36 cellular contexts compared by ENCODE assay signal in the genomic region with DNA sequence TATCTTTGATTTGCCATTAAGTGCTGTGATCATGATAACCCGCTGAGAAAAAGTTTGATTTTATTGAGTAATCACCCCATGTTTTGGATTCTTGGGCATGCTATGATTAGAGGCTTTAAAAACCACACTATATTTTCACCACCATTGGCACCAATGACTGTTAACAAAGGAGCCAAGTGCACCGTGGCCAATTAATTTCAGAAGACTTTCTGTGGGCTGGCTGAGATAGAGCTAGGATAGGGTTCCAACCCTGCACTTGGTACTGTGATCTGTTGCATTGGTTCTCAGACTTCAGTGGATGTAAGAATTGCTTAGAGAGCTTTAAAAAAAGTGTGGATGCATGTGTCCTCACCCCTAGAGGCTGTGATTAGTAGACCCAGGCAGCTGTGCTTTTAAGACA. TPM values are rescaled to one million over a fixed set of nuclear protein-coding genes. Genes with fewer than 3 reads are reported as not detected.
"Had no signal": no experiment of that assay in that cellular context is flagged by ENCODE, and none has a peak within 500 bp of the region (broad histone marks: within the 10 kb centered on the region; RNA-seq: fewer than 3 reads in every experiment).

No MANE protein-coding gene starts in this region.

- H3K9me3 Mint-ChIP-seq: activated CD4-positive, alpha-beta T cell treated with anti-CD3 and anti-CD28 coated beads, Interleukin-2, amount 10 ng/mL, durations not matched to agents 24 days and 14 days; activated naive CD4-positive, alpha-beta T cell treated with anti-CD3 and anti-CD28 coated beads for 36 hours; activated naive CD4-positive, alpha-beta T cell treated with anti-CD3 and anti-CD28 coated beads, Interleukin-2, amount 50 U/mL, for 72 hours; activated T-cell treated with anti-CD3 and anti-CD28 coated beads, Interleukin-2, amount 50 U/mL, for 24 hours; central memory CD8-positive, alpha-beta T cell; T-cell had no signal

- H3K4me1 ChIP-seq: adrenal gland, Peyer's patch had no signal

- H3K9me3 ChIP-seq: adrenal gland, MG63, Peyer's patch, SJSA1 had no signal

- ATAC-seq: activated CD8-positive, alpha-beta T cell treated with anti-CD3 and anti-CD28 coated beads, Interleukin-2, amount 10 ng/mL, durations not matched to agents 7 days and 5 days; activated naive CD4-positive, alpha-beta T cell treated with anti-CD3 and anti-CD28 coated beads, Interleukin-2, amount 50 U/mL, for 72 hours; PC-3; SK-N-SH treated with all-trans-retinoic acid at 6 μM for 48 hours; T-cell had no signal

- H3K4me3 Mint-ChIP-seq: activated CD4-positive, alpha-beta T cell treated with anti-CD3 and anti-CD28 coated beads, Interleukin-2, amount 10 ng/mL, durations not matched to agents 24 days and 14 days; activated CD8-positive, alpha-beta T cell treated with anti-CD3 and anti-CD28 coated beads, Interleukin-2, amount 10 ng/mL, durations not matched to agents 7 days and 5 days; activated naive CD4-positive, alpha-beta T cell treated with anti-CD3 and anti-CD28 coated beads for 36 hours; activated T-cell treated with anti-CD3 and anti-CD28 coated beads, Interleukin-2, amount 50 U/mL, for 24 hours; central memory CD8-positive, alpha-beta T cell; T-cell had no signal

- H3K4me3 ChIP-seq: adrenal gland, cardiac muscle cell, MG63, Peyer's patch, SJSA1 had no signal

- DNase-seq: activated CD4-positive, alpha-beta T cell treated with anti-CD3 and anti-CD28 coated beads for 1 hour; activated CD4-positive, alpha-beta T cell treated with anti-CD3 and anti-CD28 coated beads, Interleukin-2, amount 10 ng/mL, durations not matched to agents 24 days and 14 days; activated CD4-positive, alpha-beta T cell treated with anti-CD3 and anti-CD28 coated beads, Interleukin-2, amount 50 U/mL, for 48 hours; activated CD4-positive, CD25-positive, alpha-beta regulatory T cell; activated CD8-positive, alpha-beta T cell treated with anti-CD3 and anti-CD28 coated beads, Interleukin-2, amount 10 ng/mL, durations not matched to agents 7 days and 5 days; activated gamma-delta T cell treated with Interleukin-2 at 50 U/mL for 16 hours; activated naive CD4-positive, alpha-beta T cell treated with anti-CD3 and anti-CD28 coated beads for 36 hours; activated T-cell treated with anti-CD3 and anti-CD28 coated beads, Interleukin-2, amount 50 U/mL, for 24 hours; adrenal gland; Kasumi-1; KG1; MG63; NCI-H1048; NCI-H1105 treated with DMSO at 0.1 percent for 48 hours; NCI-H1436; NCI-H1694; NCI-H1930; NCI-H2081 treated with DMSO at 0.1 percent for 48 hours; NCI-H345; NCI-H510A; NCI-H526; NCI-H748 treated with DMSO at 0.1 percent for 48 hours; NK-92 treated with Interleukin-12 subunit alpha and Interleukin-12 subunit beta, amount 100 ng/mL, for 24 hours; PC-3; Peyer's patch; RPMI8226; SHP77 treated with DMSO at 0.1 percent for 48 hours; T-cell; T-helper 2 cell; T-helper 9 cell had no signal

- H3K4me1 Mint-ChIP-seq: activated CD4-positive, alpha-beta T cell treated with anti-CD3 and anti-CD28 coated beads, Interleukin-2, amount 10 ng/mL, durations not matched to agents 24 days and 14 days; central memory CD8-positive, alpha-beta T cell; T-cell had no signal

- H3K27me3 Mint-ChIP-seq: activated CD4-positive, alpha-beta T cell treated with anti-CD3 and anti-CD28 coated beads, Interleukin-2, amount 10 ng/mL, durations not matched to agents 24 days and 14 days; central memory CD8-positive, alpha-beta T cell; T-cell had no signal

- H3K27ac ChIP-seq: adrenal gland, cardiac muscle cell, Peyer's patch, SJSA1, VCaP had no signal

- H3K27me3 ChIP-seq: adrenal gland, cardiac muscle cell, MG63, Peyer's patch, SJSA1 had no signal

- H3K27ac Mint-ChIP-seq: activated CD4-positive, alpha-beta T cell treated with anti-CD3 and anti-CD28 coated beads, Interleukin-2, amount 10 ng/mL, durations not matched to agents 24 days and 14 days; activated CD8-positive, alpha-beta T cell treated with anti-CD3 and anti-CD28 coated beads, Interleukin-2, amount 10 ng/mL, durations not matched to agents 7 days and 5 days; activated naive CD4-positive, alpha-beta T cell treated with anti-CD3 and anti-CD28 coated beads for 36 hours; activated naive CD4-positive, alpha-beta T cell treated with anti-CD3 and anti-CD28 coated beads, Interleukin-2, amount 50 U/mL, for 72 hours; activated T-cell treated with anti-CD3 and anti-CD28 coated beads, Interleukin-2, amount 50 U/mL, for 24 hours; T-cell had no signal

RNA-seq across cellular contexts. Expression of gene SMARCA1, which starts 49.1 kb away (rescaled TPM):
- total RNA-seq: activated CD4-positive, alpha-beta T cell treated with anti-CD3 and anti-CD28 coated beads, Interleukin-2, amount 10 ng/mL, durations not matched to agents 24 days and 14 days; activated CD8-positive, alpha-beta T cell treated with anti-CD3 and anti-CD28 coated beads, Interleukin-2, amount 10 ng/mL, durations not matched to agents 7 days and 5 days had no signal
